1 cellular context compared by ENCODE assay signal in the genomic region with DNA sequence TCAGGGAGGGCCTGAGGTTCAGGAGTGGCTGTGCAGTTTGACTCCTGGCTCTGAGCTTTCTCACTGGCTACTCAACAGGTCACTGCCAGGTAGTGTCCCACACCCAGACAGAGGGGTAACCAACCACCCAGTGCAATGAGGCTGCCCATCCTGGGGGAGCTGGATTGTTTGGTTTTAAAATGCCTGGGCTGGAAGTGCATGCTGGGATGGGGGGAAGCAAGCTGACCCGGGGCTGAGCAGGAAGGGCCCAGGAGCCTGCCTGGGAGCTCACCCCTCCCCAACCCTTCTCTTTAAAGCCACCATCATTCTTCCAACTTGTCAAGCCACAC.
TF ChIP-seq lines count a peak whose summit lies in the region.

No MANE protein-coding gene starts in this region.

TF ChIP-seq in HepG2, 621 proteins besides CTCF, POLR2A, EP300 and RAD21:
- TF ChIP-seq ZNF143 (CRISPR knock-in tag; IDR thresholded peaks at IDR 0.05) (peak; percentile 57), CEBPB (IDR thresholded peaks at IDR 0.05; ENCODE audit: borderline replicate concordance, low read depth, low read length) (no peak), AGO1 (IDR thresholded peaks at IDR 0.05; ENCODE audit: low read depth, low read length, poor library complexity, severe bottlenecking) (no peak), CCDC6 (CRISPR knock-in tag; IDR thresholded peaks at IDR 0.05) (0 out of 2 replicates have a peak, but pooled peaks have one; percentile 25)
- TF ChIP-seq, protein P1, sequence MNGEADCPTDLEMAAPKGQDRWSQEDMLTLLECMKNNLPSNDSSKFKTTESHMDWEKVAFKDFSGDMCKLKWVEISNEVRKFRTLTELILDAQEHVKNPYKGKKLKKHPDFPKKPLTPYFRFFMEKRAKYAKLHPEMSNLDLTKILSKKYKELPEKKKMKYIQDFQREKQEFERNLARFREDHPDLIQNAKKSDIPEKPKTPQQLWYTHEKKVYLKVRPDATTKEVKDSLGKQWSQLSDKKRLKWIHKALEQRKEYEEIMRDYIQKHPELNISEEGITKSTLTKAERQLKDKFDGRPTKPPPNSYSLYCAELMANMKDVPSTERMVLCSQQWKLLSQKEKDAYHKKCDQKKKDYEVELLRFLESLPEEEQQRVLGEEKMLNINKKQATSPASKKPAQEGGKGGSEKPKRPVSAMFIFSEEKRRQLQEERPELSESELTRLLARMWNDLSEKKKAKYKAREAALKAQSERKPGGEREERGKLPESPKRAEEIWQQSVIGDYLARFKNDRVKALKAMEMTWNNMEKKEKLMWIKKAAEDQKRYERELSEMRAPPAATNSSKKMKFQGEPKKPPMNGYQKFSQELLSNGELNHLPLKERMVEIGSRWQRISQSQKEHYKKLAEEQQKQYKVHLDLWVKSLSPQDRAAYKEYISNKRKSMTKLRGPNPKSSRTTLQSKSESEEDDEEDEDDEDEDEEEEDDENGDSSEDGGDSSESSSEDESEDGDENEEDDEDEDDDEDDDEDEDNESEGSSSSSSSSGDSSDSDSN (CRISPR knock-in tag; IDR thresholded peaks at IDR 0.05), result 0 out of 2 replicates have a peak, but pooled peaks have one; percentile 13
